ENCODE assay signal across 1 cellular context in genomic region chr16:85377388-85378144, GRCh38.
TF ChIP-seq lines count a peak whose summit lies in the region.

No MANE protein-coding gene starts in this region.

TF ChIP-seq in K562, 482 proteins besides CTCF, POLR2A, EP300 and RAD21 (continued from another document and continues in another):
- TF ChIP-seq E2F6 (IDR thresholded peaks at IDR 0.05; ENCODE audit: borderline replicate concordance in 1 of 2, extremely low read depth in 1 of 2, insufficient read depth in 1 of 2, insufficient read length in 1 of 2, low read depth in 1 of 2, low read length in 1 of 2, poor library complexity in 1 of 2, severe bottlenecking in 1 of 2) (peak in 1 of 2 experiments; percentile 25), ZNF347 (CRISPR knock-in tag; IDR thresholded peaks at IDR 0.05; ENCODE audit: low read depth) (no peak), NCOA1 (IDR thresholded peaks at IDR 0.05; ENCODE audit: low read depth) (0 out of 2 replicates have a peak, but pooled peaks have one; percentile 16), TAF7 (tag; IDR thresholded peaks at IDR 0.05) (no peak), ZNF146 (CRISPR knock-in tag; IDR thresholded peaks at IDR 0.05; ENCODE audit: unreplicated experiment) (no peak), HMGXB4 (CRISPR knock-in tag; IDR thresholded peaks at IDR 0.05) (no peak), SMAD1 (IDR thresholded peaks at IDR 0.05; ENCODE audit: low read depth, low read length, partially characterized antibody) (no peak), MXI1 (IDR thresholded peaks at IDR 0.05; ENCODE audit: low read depth, low read length) (no peak), ATF7 (IDR thresholded peaks at IDR 0.05) (peak; percentile 13; the same call in 1 of the 2 replicates), ZNF232 (CRISPR knock-in tag; IDR thresholded peaks at IDR 0.05) (no peak), SMARCA4 (IDR thresholded peaks at IDR 0.05) (peak; percentile 78), HMG20B (CRISPR knock-in tag; IDR thresholded peaks at IDR 0.05) (no peak), ZNF384 (IDR thresholded peaks at IDR 0.05; ENCODE audit: low read depth, low read length) (no peak), ARID3B (CRISPR knock-in tag; IDR thresholded peaks at IDR 0.05; ENCODE audit: borderline replicate concordance) (no peak), VEZF1 (CRISPR knock-in tag; IDR thresholded peaks at IDR 0.05) (peak; percentile 87), ZNF764 (CRISPR knock-in tag; IDR thresholded peaks at IDR 0.05; ENCODE audit: low read depth) (no peak), BDP1 (IDR thresholded peaks at IDR 0.05; ENCODE audit: insufficient read depth, insufficient read length) (no peak), ZNF217 (CRISPR knock-in tag; IDR thresholded peaks at IDR 0.05) (no peak), SRF (CRISPR knock-in tag; IDR thresholded peaks at IDR 0.05) (0 out of 4 replicates have a peak, but pooled peaks of 1 of the 2 experiments have one; percentile 9), ZNF398 (CRISPR knock-in tag; IDR thresholded peaks at IDR 0.05) (no peak), FOXO4 (CRISPR knock-in tag; IDR thresholded peaks at IDR 0.05) (no peak), POU5F1 (IDR thresholded peaks at IDR 0.05; ENCODE audit: borderline replicate concordance, low read depth, low read length, partially characterized antibody) (no peak), DPF2 (IDR thresholded peaks at IDR 0.05) (peak; percentile 84), HCFC1 (IDR thresholded peaks at IDR 0.05; ENCODE audit: low read depth, low read length) (no peak), FOXA3 (CRISPR knock-in tag; conservative IDR thresholded peaks at IDR 0.05 in 1 of 2, IDR thresholded peaks at IDR 0.05 in 1 of 2) (peak; percentile 52 to 53; a peak in 2 of 4 replicates), ZBED1 (IDR thresholded peaks at IDR 0.05) (no peak), ZFP30 (CRISPR knock-in tag; IDR thresholded peaks at IDR 0.05; ENCODE audit: borderline replicate concordance) (no peak), POLR2H (tag; IDR thresholded peaks at IDR 0.05; ENCODE audit: low read depth) (no peak), ZNF140 (CRISPR knock-in tag; IDR thresholded peaks at IDR 0.05) (no peak), FOS (IDR thresholded peaks at IDR 0.05; ENCODE audit: extremely low read depth, insufficient read length) (no peak), NR0B1 (IDR thresholded peaks at IDR 0.05; ENCODE audit: partially characterized antibody) (no peak), TAF15 (IDR thresholded peaks at IDR 0.05; ENCODE audit: low read depth, low read length) (no peak), CBX5 (IDR thresholded peaks at IDR 0.05; ENCODE audit: borderline replicate concordance, low read depth) (no peak), ZNF253 (CRISPR knock-in tag; conservative IDR thresholded peaks at IDR 0.05) (no peak), ZNF511 (CRISPR knock-in tag; IDR thresholded peaks at IDR 0.05) (no peak), HDGF (IDR thresholded peaks at IDR 0.05) (peak; percentile 53; the same call in 1 of the 2 replicates), RFX1 (IDR thresholded peaks at IDR 0.05) (no peak), EZH2 (IDR thresholded peaks at IDR 0.05; ENCODE audit: borderline replicate concordance, low read depth, low read length) (no peak), NR2C2 (CRISPR knock-in tag; IDR thresholded peaks at IDR 0.05) (no peak), NR2C2 (tag; IDR thresholded peaks at IDR 0.05) (no peak), SRSF9 (IDR thresholded peaks at IDR 0.05; ENCODE audit: borderline replicate concordance, low read depth, low read length) (no peak), NUFIP1 (IDR thresholded peaks at IDR 0.05; ENCODE audit: partially characterized antibody) (no peak), MED1 (CRISPR knock-in tag; IDR thresholded peaks at IDR 0.05; ENCODE audit: borderline replicate concordance) (no peak), BRF1 (IDR thresholded peaks at IDR 0.05; ENCODE audit: borderline replicate concordance, extremely low read depth, insufficient read length) (no peak), RBM39 (optimal IDR thresholded peaks at IDR 0.05; ENCODE audit: low read depth, low read length) (no peak), GTF2E2 (tag; IDR thresholded peaks at IDR 0.05) (no peak), MTA3 (IDR thresholded peaks at IDR 0.05; ENCODE audit: borderline replicate concordance) (peak; percentile 88), RB1 (IDR thresholded peaks at IDR 0.05; ENCODE audit: low read depth) (0 out of 2 replicates have a peak, but pooled peaks have one; percentile 14), ZBTB2 (IDR thresholded peaks at IDR 0.05) (no peak; the same call in none of the 2 replicates), PHF21A (IDR thresholded peaks at IDR 0.05; ENCODE audit: borderline replicate concordance, low read depth) (no peak), MBD1 (CRISPR knock-in tag; IDR thresholded peaks at IDR 0.05) (no peak), CBX1 (IDR thresholded peaks at IDR 0.05; ENCODE audit: low read depth) (peak; percentile 70; the same call in 1 of the 2 replicates), SP1 (CRISPR knock-in tag; IDR thresholded peaks at IDR 0.05) (peak; percentile 64; the same call in 1 of the 2 replicates), MIER1 (IDR thresholded peaks at IDR 0.05; ENCODE audit: low read depth) (no peak), ETV1 (tag; conservative IDR thresholded peaks at IDR 0.05; ENCODE audit: low read depth) (peak; percentile 39; the same call in 1 of the 2 replicates), ZNF639 (CRISPR knock-in tag; conservative IDR thresholded peaks at IDR 0.05 in 1 of 2, IDR thresholded peaks at IDR 0.05 in 1 of 2) (peak in 1 of 2 experiments; percentile 80; a peak in 2 of 4 replicates)
